In the genomic region with DNA sequence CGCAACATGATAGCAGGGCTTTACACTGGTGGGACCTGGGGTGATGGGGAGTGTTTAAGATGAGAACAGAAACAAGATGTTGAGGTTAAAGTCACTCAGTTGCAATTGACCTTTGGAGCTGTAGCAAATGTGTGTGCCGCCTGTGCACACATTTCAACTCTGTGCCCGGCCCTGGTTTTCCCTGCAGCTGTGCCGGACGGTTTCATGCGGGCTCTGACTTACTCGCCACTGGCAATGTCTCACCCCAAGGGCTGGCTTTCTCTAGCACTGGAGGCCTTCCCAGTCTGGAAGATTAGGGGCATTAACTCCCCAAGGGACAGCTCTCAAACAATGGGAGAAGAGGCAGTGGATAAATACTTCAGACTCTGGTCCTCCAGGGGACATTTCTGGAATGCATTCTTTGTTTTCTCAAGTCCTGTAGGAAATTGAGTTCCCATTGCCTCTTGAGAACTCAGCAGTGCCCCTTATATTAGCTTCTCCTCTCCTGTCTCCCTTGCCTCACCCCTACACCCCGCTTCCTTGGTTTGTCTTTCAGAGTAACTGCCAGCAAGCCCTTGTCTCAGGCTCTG, we compare ENCODE assay signal across 20 cellular contexts.
"Had no signal": no experiment of that assay in that cellular context is flagged by ENCODE, and none has a peak within 500 bp of the region (broad histone marks: within the 10 kb centered on the region; RNA-seq: fewer than 3 reads in every experiment).

No MANE protein-coding gene starts in this region.

- ATAC-seq: activated T-cell treated with anti-CD3 and anti-CD28 coated beads, Interleukin-2, amount 50 U/mL, for 4 hours; natural killer cell had no signal

- H3K4me1 ChIP-seq: thyroid gland, vagina had no signal

- DNase-seq: activated CD4-positive, alpha-beta T cell treated with anti-CD3 and anti-CD28 coated beads, Interleukin-2, amount 50 U/mL, for 1 hour; activated CD4-positive, CD25-positive, alpha-beta regulatory T cell treated with anti-CD3 and anti-CD28 coated beads, Interleukin-2, amount 50 U/mL, for 72 hours; activated CD8-positive, alpha-beta memory T cell treated with anti-CD3 and anti-CD28 coated beads, Interleukin-2, amount 50 U/mL, for 4 hours; activated naive CD4-positive, alpha-beta T cell treated with anti-CD3 and anti-CD28 coated beads for 36 hours; activated T-cell treated with anti-CD3 and anti-CD28 coated beads, Interleukin-2, amount 50 U/mL, for 4 hours; anterior cingulate cortex; brain microvascular endothelial cell; central memory CD4-positive, alpha-beta T cell; head of caudate nucleus; natural killer cell; nucleus accumbens; stimulated activated CD4-positive, alpha-beta T cell treated with anti-CD3 and anti-CD28 coated beads, Interleukin-2, amount 100 ng/mL, for 24 hours; stimulated activated naive CD4-positive, alpha-beta T cell treated with Interleukin-2 at 50 U/mL for 16 hours; T-helper 2 cell; thyroid gland had no signal

- H3K27ac ChIP-seq: brain microvascular endothelial cell, thyroid gland, vagina, VCaP had no signal

- H3K27me3 ChIP-seq: brain microvascular endothelial cell, thyroid gland, vagina had no signal

- H3K36me3 ChIP-seq: brain microvascular endothelial cell, thyroid gland, vagina had no signal

- FAIRE-seq: colon, endometrium, frontal cortex had no signal

- H3K4me3 ChIP-seq: thyroid gland, vagina had no signal

- H3K9me3 ChIP-seq: thyroid gland, vagina had no signal
